In the genomic region with DNA sequence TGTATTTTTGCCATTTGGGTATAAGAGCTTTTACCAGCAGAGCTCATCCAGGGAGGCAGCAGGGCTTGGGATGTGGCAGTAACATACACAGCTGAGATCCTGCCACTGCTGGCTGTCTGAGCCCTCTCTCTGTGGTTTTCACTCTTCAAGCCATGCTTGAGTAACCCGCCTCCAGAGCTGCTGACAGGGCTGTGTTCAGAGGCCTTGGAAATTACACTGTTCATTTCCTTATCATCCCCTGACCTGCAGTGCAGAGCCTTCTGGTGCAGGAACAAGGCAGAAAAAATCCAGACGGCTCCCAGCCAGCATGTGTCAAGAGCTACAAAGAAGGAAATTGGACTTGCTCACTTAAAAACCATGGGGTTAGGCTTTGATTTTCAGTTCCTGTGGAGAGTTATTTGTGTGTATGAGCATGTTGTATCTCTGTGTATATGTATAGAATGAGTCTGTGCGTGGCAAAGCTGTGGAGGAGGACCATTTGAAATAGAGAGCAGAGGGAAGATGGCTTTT, we compare ENCODE assay signal across 8 cellular contexts. TPM values are rescaled to one million over a fixed set of nuclear protein-coding genes. Genes with fewer than 3 reads are reported as not detected.
A peak's percentile ranks its signal among the peaks of the same experiment; 100 is the strongest.
DNase-seq lines count a peak whose midpoint lies in the region; ATAC-seq lines count a peak whose summit lies in the region.

No MANE protein-coding gene starts in this region.

- peaks cover 77% of the 10 kb centered on the region for H3K4me1 Mint-ChIP-seq in activated naive CD4-positive, alpha-beta T cell treated with anti-CD3 and anti-CD28 coated beads, Interleukin-2, amount 10 ng/mL, durations not matched to agents 7 days and 5 days

- H3K9ac ChIP-seq in neuronal stem cell (ENCODE audit: low read depth, low read length, poor library complexity) = no peak overlapping the region

- no peak overlapping the region for H3K23ac ChIP-seq in neuronal stem cell (ENCODE audit: low read depth, low read length, poor library complexity)

- no peak overlapping the region for H3K4me2 ChIP-seq in neuronal stem cell (ENCODE audit: insufficient read depth, low read length, poor library complexity, severe bottlenecking)

- H2AK5ac ChIP-seq in neuronal stem cell (ENCODE audit: low read depth, low read length) = no peak overlapping the region

- no peak overlapping the region for H2BK120ac ChIP-seq in neuronal stem cell (ENCODE audit: low read depth, low read length)

- no peak overlapping the region for H3K18ac ChIP-seq in neuronal stem cell (ENCODE audit: low read length)

- no peak overlapping the region for H2AFZ ChIP-seq in neuronal stem cell (ENCODE audit: low read length)

- DNase-seq in GDM1 (lab: John Stamatoyannopoulos, UW) (peak; percentile 67), NCI-H2196 (lab: John Stamatoyannopoulos, UW; ENCODE audit: unreplicated experiment) (peak; percentile 45), left cardiac atrium (peak; percentile 78), renal cortical epithelial cell (ENCODE audit: low read depth) (peak; percentile 95), NCI-H1092 (lab: John Stamatoyannopoulos, UW) (no peak), neuronal stem cell (ENCODE audit: low spot score) (no peak)
- DNase-seq in activated naive CD4-positive, alpha-beta T cell treated with anti-CD3 and anti-CD28 coated beads, Interleukin-2, amount 10 ng/mL, durations not matched to agents 7 days and 5 days = peak; percentile 52

- ATAC-seq in GM21619 (IDR thresholded peaks at IDR 0.05; ENCODE audit: unreplicated experiment) = peak; percentile 75
- peak; percentile 98 to 99 for ATAC-seq in left cardiac atrium

- H4K91ac ChIP-seq in neuronal stem cell (ENCODE audit: low read depth, low read length, poor library complexity) = no peak overlapping the region

- no peak overlapping the region for H2BK5ac ChIP-seq in neuronal stem cell (ENCODE audit: low read length)

- no peaks in the 10 kb centered on the region for H3K9me3 Mint-ChIP-seq in activated naive CD4-positive, alpha-beta T cell treated with anti-CD3 and anti-CD28 coated beads, Interleukin-2, amount 10 ng/mL, durations not matched to agents 7 days and 5 days

- CTCF ChIA-PET in activated naive CD4-positive, alpha-beta T cell treated with anti-CD3 and anti-CD28 coated beads, Interleukin-2, amount 10 ng/mL, durations not matched to agents 7 days and 5 days (lab: Charles Lee) = interaction anchor here (0.9 to 1.2 kb wide), 3 partner anchors 9 to 221 kb away, joined by 3 to 4 read pairs (median 3); no protein-coding TSS in a partner anchor

- H4K8ac ChIP-seq in neuronal stem cell (ENCODE audit: low read depth, low read length) = no peak overlapping the region

- H3K27me3 ChIP-seq in neuronal stem cell (ENCODE audit: control insufficient read depth in 3 of 3, insufficient read depth in 3 of 3, low read depth in 1 of 3, low read length in 3 of 3) = no peaks in the 10 kb centered on the region

- intact Hi-C loops in left cardiac atrium (cut with DNase I) = no loop called here

- no peak overlapping the region for H3K14ac ChIP-seq in neuronal stem cell (ENCODE audit: low read length)

- H3K27ac Mint-ChIP-seq in activated naive CD4-positive, alpha-beta T cell treated with anti-CD3 and anti-CD28 coated beads, Interleukin-2, amount 10 ng/mL, durations not matched to agents 7 days and 5 days = peak overlapping the region; percentile 81

- peaks cover 5 to 28% of the 10 kb centered on the region in 2 donors for H3K4me1 ChIP-seq in neuronal stem cell (ENCODE audit: control insufficient read depth in 2 of 2, insufficient read depth in 1 of 2, low read depth in 1 of 2, low read length in 2 of 2)

- no CpG with 5 or more reads among the region's 3 CpGs for WGBS in neuronal stem cell (ENCODE audit: extremely low coverage in 2 of 2, insufficient read length in 2 of 2, insufficient replicate concordance in 1 of 2), 2 donors

- H3K27me3 Mint-ChIP-seq in activated naive CD4-positive, alpha-beta T cell treated with anti-CD3 and anti-CD28 coated beads, Interleukin-2, amount 10 ng/mL, durations not matched to agents 7 days and 5 days = no peaks in the 10 kb centered on the region

- no peak overlapping the region for H2BK12ac ChIP-seq in neuronal stem cell (ENCODE audit: low read length)

- no peaks in the 10 kb centered on the region for H3K9me3 ChIP-seq in neuronal stem cell (replicated peaks in 1 of 2; ENCODE audit: control insufficient read depth in 2 of 2, insufficient read depth in 1 of 2, low read depth in 1 of 2, low read length in 2 of 2)

- H3K79me1 ChIP-seq in neuronal stem cell (ENCODE audit: low read depth, low read length) = no peaks in the 10 kb centered on the region

- no peak overlapping the region for H2BK15ac ChIP-seq in neuronal stem cell (ENCODE audit: low read length)

- H3K36me3 ChIP-seq in neuronal stem cell (replicated peaks in 1 of 2; ENCODE audit: control insufficient read depth in 2 of 2, insufficient read depth in 2 of 2, low read length in 2 of 2) = peaks cover 2 to 50% of the 10 kb centered on the region in 2 donors

- no peak overlapping the region for H3K4ac ChIP-seq in neuronal stem cell (ENCODE audit: low read length)

- no peak overlapping the region for H3K27ac ChIP-seq in neuronal stem cell (replicated peaks; ENCODE audit: low read length)

- H3K4me3 Mint-ChIP-seq in activated naive CD4-positive, alpha-beta T cell treated with anti-CD3 and anti-CD28 coated beads, Interleukin-2, amount 10 ng/mL, durations not matched to agents 7 days and 5 days = no peak overlapping the region

- no peak overlapping the region for H3K4me3 ChIP-seq in neuronal stem cell (ENCODE audit: low read length in 2 of 2)

- peaks cover 38% of the 10 kb centered on the region for H3K36me3 Mint-ChIP-seq in activated naive CD4-positive, alpha-beta T cell treated with anti-CD3 and anti-CD28 coated beads, Interleukin-2, amount 10 ng/mL, durations not matched to agents 7 days and 5 days

RNA-seq across cellular contexts. Expression of gene ZNF609, which starts 47.0 kb away (rescaled TPM):
- total RNA-seq in left cardiac atrium = 10 to 100 TPM; 17.5 to 18.1 TPM
- 12.0 and 35.6 TPM in 2 replicates for total RNA-seq in renal cortical epithelial cell
- polyA plus RNA-seq in neuronal stem cell (2013, experiment 1 of 2) = 19.3 TPM
- 20.0 TPM for polyA plus RNA-seq in neuronal stem cell (2013, experiment 2 of 2)

Comparison
In these comparisons a context has a peak if more than half of its experiments do, and no peak if none do; other contexts are left out.
1. DNase-seq: peak in GDM1 (single experiment), NCI-H2196 (single experiment), activated naive CD4-positive, alpha-beta T cell treated with anti-CD3 and anti-CD28 coated beads, Interleukin-2, amount 10 ng/mL, durations not matched to agents 7 days and 5 days (single experiment), left cardiac atrium (single experiment) and renal cortical epithelial cell (single experiment); none in NCI-H1092 (single experiment) and neuronal stem cell (single experiment).